16 cellular contexts compared by ENCODE assay signal in the genomic region with DNA sequence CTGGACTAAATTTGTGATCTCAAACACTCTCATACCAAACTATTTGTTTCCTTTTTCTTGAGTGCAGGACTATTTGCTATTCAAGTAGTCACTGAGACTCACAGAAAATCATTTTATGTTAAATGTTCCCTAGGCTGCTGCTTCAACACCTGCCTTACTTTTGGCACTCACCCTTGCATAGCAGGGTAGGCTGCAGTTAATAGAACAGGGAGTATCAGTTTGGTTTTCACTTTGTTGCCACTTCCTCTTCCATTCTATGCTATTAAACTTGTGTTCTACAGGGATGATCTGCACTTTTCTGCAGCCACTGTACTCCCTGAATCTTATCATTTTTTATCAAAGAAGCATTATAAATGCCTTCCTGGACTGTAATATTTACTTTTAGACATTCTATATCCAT.
DNase-seq lines count a peak whose midpoint lies in the region; ATAC-seq and TF ChIP-seq lines count a peak whose summit lies in the region.
"Had no signal": no experiment of that assay in that cellular context is flagged by ENCODE, and none has a peak within 500 bp of the region (broad histone marks: within the 10 kb centered on the region; RNA-seq: fewer than 3 reads in every experiment).

No MANE protein-coding gene starts in this region.

- no peaks in the 10 kb centered on the region for H3K36me3 ChIP-seq in ovary
- H3K36me3 ChIP-seq: gastrocnemius medialis, SJSA1, thoracic aorta had no signal

- TF ChIP-seq POLR2A in ovary (IDR thresholded peaks at IDR 0.05) = no peak

- H3K4me1 ChIP-seq in ovary (ENCODE audit: insufficient read depth) = no peaks in the 10 kb centered on the region
- H3K4me1 ChIP-seq: gastrocnemius medialis, SJSA1 had no signal

- no peak for TF ChIP-seq CTCF in ovary (IDR thresholded peaks at IDR 0.05)

- no peak for TF ChIP-seq EP300 in ovary (IDR thresholded peaks at IDR 0.05)

- no peaks in the 10 kb centered on the region for H3K9me3 ChIP-seq in ovary
- H3K9me3 ChIP-seq: gastrocnemius medialis, SJSA1, thoracic aorta had no signal

- intact Hi-C loops in ovary (cut with DNase I) = no loop called here

- no peak for DNase-seq in NCI-H128 (lab: John Stamatoyannopoulos, UW; ENCODE audit: unreplicated experiment)
- no peak for DNase-seq in ovary
- DNase-seq in DMS153 treated with DMSO at 0.1 percent for 48 hours (lab: John Stamatoyannopoulos, UW; ENCODE audit: unreplicated experiment) = no peak
- DNase-seq in stimulated activated CD4-positive, alpha-beta T cell treated with anti-CD3 and anti-CD28 coated beads, Interleukin-2, amount 100 ng/mL, for 48 hours = no peak
- DNase-seq: activated CD4-positive, alpha-beta T cell treated with anti-CD3 and anti-CD28 coated beads for 36 hours; activated naive CD4-positive, alpha-beta T cell treated with anti-CD3 and anti-CD28 coated beads for 36 hours; C1 segment of cervical spinal cord; gastrocnemius medialis; left colon; stimulated activated CD4-positive, alpha-beta T cell treated with anti-CD3 and anti-CD28 coated beads, Interleukin-4, amount 100 ng/mL, for 24 hours had no signal

- no peaks in the 10 kb centered on the region for H3K27me3 ChIP-seq in ovary
- H3K27me3 ChIP-seq: gastrocnemius medialis, SJSA1 had no signal

- ATAC-seq in GM18511 (IDR thresholded peaks at IDR 0.05; ENCODE audit: unreplicated experiment) (peak; percentile 100), GM19468 (IDR thresholded peaks at IDR 0.05; ENCODE audit: extremely low read depth, unreplicated experiment) (peak; percentile 100), HG02943 (IDR thresholded peaks at IDR 0.05; ENCODE audit: low read depth, unreplicated experiment) (peak; percentile 99), HG03575 (IDR thresholded peaks at IDR 0.05; ENCODE audit: extremely low read depth, insufficient number of reproducible peaks, low FRiP score, unreplicated experiment) (peak; percentile 100)
- ATAC-seq: activated CD4-positive, alpha-beta T cell treated with anti-CD3 and anti-CD28 coated beads for 36 hours; gastrocnemius medialis; left colon had no signal

- H3K4me3 ChIP-seq in ovary = no peak overlapping the region
- H3K4me3 ChIP-seq: gastrocnemius medialis, SJSA1, thoracic aorta had no signal

- H3K27ac ChIP-seq in ovary = no peak overlapping the region
- H3K27ac ChIP-seq: gastrocnemius medialis, SJSA1, thoracic aorta had no signal
